Comparison of ENCODE assay signal across 8 cellular contexts in the genomic region with DNA sequence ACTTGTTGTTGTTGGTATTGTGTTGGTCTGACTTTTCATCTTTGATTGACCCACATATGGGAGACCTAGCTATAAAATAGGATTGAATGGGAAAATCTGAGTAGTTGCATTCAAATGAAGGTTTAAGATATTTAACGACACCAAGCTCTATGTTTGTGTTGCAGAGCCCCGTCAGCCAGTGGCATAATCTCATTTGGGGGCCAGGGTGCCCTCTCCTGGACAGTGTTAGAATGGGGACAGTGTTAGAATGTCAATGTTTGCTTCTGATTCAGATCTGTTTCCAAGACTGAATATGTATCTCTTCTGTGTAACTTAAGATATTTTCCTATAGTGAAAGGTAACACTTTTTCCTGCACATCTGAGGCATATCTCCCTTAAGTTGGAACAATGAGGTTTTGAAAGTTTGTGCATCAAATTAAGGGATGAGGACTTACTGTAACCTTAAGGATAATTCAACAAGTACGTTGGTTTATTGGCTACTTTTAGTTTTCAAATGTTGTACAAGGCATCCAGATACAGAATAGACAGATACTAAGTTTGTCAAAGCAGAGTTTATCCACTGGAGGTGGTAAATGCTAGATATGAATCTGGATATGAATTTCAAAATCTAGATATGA. TPM values are rescaled to one million over a fixed set of nuclear protein-coding genes. Genes with fewer than 3 reads are reported as not detected.
A peak's percentile ranks its signal among the peaks of the same experiment; 100 is the strongest.
DNase-seq lines count a peak whose midpoint lies in the region; ATAC-seq, FAIRE-seq and TF ChIP-seq lines count a peak whose summit lies in the region.

No MANE protein-coding gene starts in this region.

- TF ChIP-seq CTCF in glutamatergic neuron (IDR thresholded peaks at IDR 0.05; ENCODE audit: partially characterized antibody, unreplicated experiment) (peak; percentile 57), progenitor cell of endocrine pancreas (IDR thresholded peaks at IDR 0.05; ENCODE audit: unreplicated experiment) (peak; percentile 84)

- DNase-seq in NCI-H345 (lab: John Stamatoyannopoulos, UW) (peak; percentile 21), NCI-H345 treated with DMSO at 0.1 percent for 48 hours (lab: John Stamatoyannopoulos, UW; ENCODE audit: unreplicated experiment) (no peak), RCC 7860 (ENCODE audit: low spot score) (peak; percentile 10), glutamatergic neuron (peak; percentile 66), progenitor cell of endocrine pancreas (ENCODE audit: low spot score, unreplicated experiment) (peak; percentile 27), cerebellar nuclear complex (lab: John Stamatoyannopoulos, UW) (no peak)
- DNase-seq in activated gamma-delta T cell treated with anti-CD3 and anti-CD28 coated beads, Interleukin-2, amount 50 U/mL, for 16 hours (ENCODE audit: low read depth), result peak; percentile 11

- H3K27ac Mint-ChIP-seq in glutamatergic neuron (ENCODE audit: unreplicated experiment) (no peak overlapping the region), progenitor cell of endocrine pancreas (no peak overlapping the region)

- peaks cover 1% of the 10 kb centered on the region for H3K27me3 Mint-ChIP-seq in glutamatergic neuron (ENCODE audit: unreplicated experiment)
- peaks cover 9% of the 10 kb centered on the region for H3K27me3 Mint-ChIP-seq in progenitor cell of endocrine pancreas

- ATAC-seq in HG02885 (IDR thresholded peaks at IDR 0.05; ENCODE audit: poor library complexity, unreplicated experiment), result peak; percentile 81

- H3K9me3 Mint-ChIP-seq in glutamatergic neuron (ENCODE audit: unreplicated experiment) (peaks cover 2% of the 10 kb centered on the region), progenitor cell of endocrine pancreas (ENCODE audit: low read depth) (no peaks in the 10 kb centered on the region)

- H3K4me3 Mint-ChIP-seq in glutamatergic neuron (ENCODE audit: unreplicated experiment) (no peak overlapping the region), progenitor cell of endocrine pancreas (ENCODE audit: low read depth) (no peak overlapping the region)

- H3K4me1 Mint-ChIP-seq in glutamatergic neuron (ENCODE audit: low read depth, unreplicated experiment), result no peaks in the 10 kb centered on the region
- no peaks in the 10 kb centered on the region for H3K4me1 Mint-ChIP-seq in progenitor cell of endocrine pancreas (ENCODE audit: low read depth)

- H3K36me3 Mint-ChIP-seq in glutamatergic neuron (ENCODE audit: unreplicated experiment) (no peaks in the 10 kb centered on the region), progenitor cell of endocrine pancreas (ENCODE audit: insufficient read depth) (no peaks in the 10 kb centered on the region)

- FAIRE-seq in RCC 7860 (lab: Jason Lieb, UNC), result peak; percentile 20

RNA-seq across cellular contexts. Expression of gene OR52M1, which starts 5.3 kb away (rescaled TPM):
- total RNA-seq in glutamatergic neuron (ENCODE audit: unreplicated experiment) (not detected), progenitor cell of endocrine pancreas (not detected in 2 replicates)

RNA-seq across cellular contexts. Expression of gene OR52I2, which starts 41.8 kb away (rescaled TPM):
- total RNA-seq in glutamatergic neuron (ENCODE audit: unreplicated experiment) (0.49 TPM), progenitor cell of endocrine pancreas (not detected in 2 replicates)

RNA-seq across cellular contexts. Expression of gene OR52I1, which starts 54.1 kb away (rescaled TPM):
- total RNA-seq in glutamatergic neuron (ENCODE audit: unreplicated experiment), result 0.27 TPM
- total RNA-seq in progenitor cell of endocrine pancreas, result not detected in 2 replicates

RNA-seq across cellular contexts. Expression of gene OR52K1, which starts 57.3 kb away (rescaled TPM):
- total RNA-seq in glutamatergic neuron (ENCODE audit: unreplicated experiment) (not detected), progenitor cell of endocrine pancreas (not detected in 2 replicates)

Comparison
In these comparisons a context has a peak if more than half of its experiments do, and no peak if none do; other contexts are left out.
1. DNase-seq: peak in NCI-H345 (single experiment), RCC 7860 (single experiment), activated gamma-delta T cell treated with anti-CD3 and anti-CD28 coated beads, Interleukin-2, amount 50 U/mL, for 16 hours (single experiment), glutamatergic neuron (single experiment) and progenitor cell of endocrine pancreas (single experiment); none in NCI-H345 treated with DMSO at 0.1 percent for 48 hours (single experiment) and cerebellar nuclear complex (0 of 2).